Comparison of ENCODE assay signal across 14 cellular contexts in the genomic region with DNA sequence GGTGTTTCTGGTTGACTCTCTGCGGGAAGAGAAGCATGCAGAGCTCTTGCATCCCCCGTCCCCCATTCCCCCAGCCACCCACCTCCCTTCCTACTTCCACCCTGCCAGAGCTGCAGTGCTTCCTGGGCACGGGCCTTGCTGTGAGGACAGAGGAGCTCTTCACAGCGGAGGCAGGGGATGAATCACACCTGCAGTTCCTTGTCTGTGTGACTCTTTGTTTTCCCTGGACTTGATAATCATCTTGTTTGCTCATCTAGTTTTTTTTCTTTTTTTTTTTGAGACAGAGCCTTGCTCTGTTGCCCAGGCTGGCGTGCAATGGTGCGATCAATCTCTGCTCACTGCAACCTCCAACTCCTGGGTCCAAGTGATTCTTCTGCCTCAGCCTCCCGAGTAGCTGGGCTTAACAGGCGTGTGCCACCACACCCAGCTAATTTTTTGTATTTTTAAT.
DNase-seq lines count a peak whose midpoint lies in the region; ATAC-seq lines count a peak whose summit lies in the region.
"Had no signal": no experiment of that assay in that cellular context is flagged by ENCODE, and none has a peak within 500 bp of the region (broad histone marks: within the 10 kb centered on the region; RNA-seq: fewer than 3 reads in every experiment).

No MANE protein-coding gene starts in this region.

- ATAC-seq in GM21515 (IDR thresholded peaks at IDR 0.05; ENCODE audit: unreplicated experiment) (no peak), HG03469 (IDR thresholded peaks at IDR 0.05; ENCODE audit: unreplicated experiment) (no peak)
- ATAC-seq: activated T-helper 17 cell treated with anti-CD3 and anti-CD28 coated beads, Interleukin-2, amount 50 U/mL, for 72 hours; left lobe of liver had no signal

- DNase-seq in NCI-H2196 (lab: John Stamatoyannopoulos, UW; ENCODE audit: unreplicated experiment), result peak; percentile 1
- DNase-seq in NCI-H2196 treated with DMSO at 0.1 percent for 48 hours (lab: John Stamatoyannopoulos, UW; ENCODE audit: unreplicated experiment), result no peak
- peak; percentile 57 for DNase-seq in iris pigment epithelial cell (ENCODE audit: low read depth)
- DNase-seq in stimulated activated CD4-positive, alpha-beta T cell treated with anti-CD3 and anti-CD28 coated beads, Interleukin-4, amount 100 ng/mL, for 4 hours, result no peak
- no peak for DNase-seq in D341Med (ENCODE audit: low spot score)
- DNase-seq: activated CD4-positive, alpha-beta T cell treated with anti-CD3 and anti-CD28 coated beads, Interleukin-2, amount 50 U/mL, for 4 hours; Caco-2; nephron progenitor cell; substantia nigra had no signal

- peak overlapping the region; percentile 64 for H3K27ac ChIP-seq in angular gyrus (ENCODE audit: low read depth, low read length)

Comparison
In these comparisons a context has a peak if more than half of its experiments do, and no peak if none do; other contexts are left out.
1. DNase-seq: peak in NCI-H2196 (single experiment) and iris pigment epithelial cell (single experiment); none in NCI-H2196 treated with DMSO at 0.1 percent for 48 hours (single experiment), stimulated activated CD4-positive, alpha-beta T cell treated with anti-CD3 and anti-CD28 coated beads, Interleukin-4, amount 100 ng/mL, for 4 hours (0 of 2) and D341Med (single experiment).